Comparison of ENCODE assay signal across 8 cellular contexts in the genomic region with DNA sequence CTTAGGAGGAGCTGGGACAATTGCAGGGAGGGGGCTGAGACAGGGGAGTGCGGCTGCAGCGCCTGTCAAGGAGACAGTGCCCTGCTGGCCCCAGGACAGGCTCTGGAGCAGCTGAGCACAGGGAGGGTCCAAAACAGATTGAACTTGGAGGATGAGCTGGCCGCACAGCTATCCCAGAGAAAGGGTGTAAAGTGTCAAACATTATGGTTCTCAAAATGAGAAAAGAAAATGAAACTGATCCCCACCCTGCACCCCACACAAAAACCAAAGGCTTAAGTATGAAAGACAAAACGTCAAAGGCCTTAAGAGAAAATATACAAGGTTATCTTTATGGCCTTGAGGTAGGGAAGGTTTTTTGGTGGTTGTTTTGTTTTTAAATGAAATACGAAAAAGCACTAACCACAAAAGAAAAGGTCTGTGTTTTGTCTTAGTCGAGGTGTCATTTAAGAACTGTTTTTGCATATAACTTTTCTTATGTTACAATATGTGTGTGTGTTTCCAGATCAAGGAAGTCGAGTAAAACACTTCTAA.
A peak's percentile ranks its signal among the peaks of the same experiment; 100 is the strongest.
DNase-seq lines count a peak whose midpoint lies in the region; ATAC-seq, FAIRE-seq and TF ChIP-seq lines count a peak whose summit lies in the region.

No MANE protein-coding gene starts in this region.

- no peak for TF ChIP-seq CTCF in thyroid gland (IDR thresholded peaks at IDR 0.05)

- no peak overlapping the region for H3K4me3 ChIP-seq in BLaER1
- peak overlapping the region; percentile 21 for H3K4me3 ChIP-seq in effector memory CD4-positive, alpha-beta T cell (ENCODE audit: insufficient read depth, low read depth, low read length, poor library complexity, severe bottlenecking)
- H3K4me3 ChIP-seq in small intestine (ENCODE audit: low read depth in 1 of 2, low read length in 2 of 2): no peak overlapping the region
- H3K4me3 ChIP-seq in thyroid gland (replicated peaks in 1 of 3): no peak overlapping the region

- H3K27me3 ChIP-seq in BLaER1: no peaks in the 10 kb centered on the region
- H3K27me3 ChIP-seq in effector memory CD4-positive, alpha-beta T cell (replicated peaks; ENCODE audit: control insufficient read depth, insufficient read depth, low read length, poor library complexity, severe bottlenecking): no peaks in the 10 kb centered on the region
- H3K27me3 ChIP-seq in small intestine (ENCODE audit: control insufficient read depth in 2 of 2, insufficient read depth in 2 of 2, low read length in 2 of 2): no peaks in the 10 kb centered on the region
- no peaks in the 10 kb centered on the region for H3K27me3 ChIP-seq in thyroid gland

- H3K27ac Mint-ChIP-seq in IgD-negative memory B cell: peak overlapping the region; percentile 9 to 83 (median 49)

- peaks cover 98% of the 10 kb centered on the region for H4K20me1 ChIP-seq in BLaER1

- peaks cover 4% of the 10 kb centered on the region for H3K36me3 Mint-ChIP-seq in IgD-negative memory B cell

- H3K9me3 ChIP-seq in BLaER1 (no peaks in the 10 kb centered on the region), small intestine (ENCODE audit: control insufficient read depth, low read depth) (no peaks in the 10 kb centered on the region), thyroid gland (no peaks in the 10 kb centered on the region)
- no peaks in the 10 kb centered on the region for H3K9me3 ChIP-seq in effector memory CD4-positive, alpha-beta T cell (ENCODE audit: control insufficient read depth, low read length)

- H3K4me1 ChIP-seq in BLaER1 (peaks cover 89% of the 10 kb centered on the region), small intestine (ENCODE audit: control insufficient read depth in 2 of 2, insufficient read depth in 1 of 2, low read depth in 1 of 2, low read length in 1 of 2) (peaks cover 0 to 5% of the 10 kb centered on the region in 2 donors), thyroid gland (peaks cover 7 to 42% of the 10 kb centered on the region in 2 donors)
- peaks cover 44% of the 10 kb centered on the region for H3K4me1 ChIP-seq in effector memory CD4-positive, alpha-beta T cell (ENCODE audit: control insufficient read depth, insufficient read depth, low read length, poor library complexity, severe bottlenecking)

- peak overlapping the region in 3 of 4 donors; percentile 38 to 80 (median 47) for H3K4me3 Mint-ChIP-seq in IgD-negative memory B cell

- no peak for DNase-seq in effector memory CD4-positive, alpha-beta T cell
- no peak for DNase-seq in small intestine
- DNase-seq in NCI-H446 (lab: John Stamatoyannopoulos, UW): no peak
- no peak for DNase-seq in thyroid gland
- no peak for DNase-seq in cerebellum (ENCODE audit: low spot score)

- H3K4me1 Mint-ChIP-seq in IgD-negative memory B cell: peaks cover 39 to 66% (median 52%) of the 10 kb centered on the region in 3 donors

- H3K9ac ChIP-seq in BLaER1: no peak overlapping the region

- peaks cover 34% of the 10 kb centered on the region for H3K27me3 Mint-ChIP-seq in IgD-negative memory B cell

- ATAC-seq in GM21423 (IDR thresholded peaks at IDR 0.05; ENCODE audit: unreplicated experiment): peak; percentile 53

- H3K36me3 ChIP-seq in BLaER1 (no peaks in the 10 kb centered on the region), small intestine (ENCODE audit: control insufficient read depth in 2 of 2, insufficient read depth in 2 of 2, low read length in 2 of 2) (no peaks in the 10 kb centered on the region), thyroid gland (no peaks in the 10 kb centered on the region)
- H3K36me3 ChIP-seq in effector memory CD4-positive, alpha-beta T cell (ENCODE audit: control insufficient read depth, insufficient read depth, low read length): no peaks in the 10 kb centered on the region

- H3K9me3 Mint-ChIP-seq in IgD-negative memory B cell: no peaks in the 10 kb centered on the region

- H3K4me2 ChIP-seq in BLaER1: peak overlapping the region; percentile 65

- H3K27ac ChIP-seq in BLaER1 (0 out of 2 replicates have a peak overlapping the region, but pooled peaks have one; percentile 34), small intestine (ENCODE audit: low read depth in 1 of 2, low read length in 1 of 2) (peak overlapping the region; percentile 55 to 75), thyroid gland (no peak overlapping the region)
- peak overlapping the region; percentile 62 for H3K27ac ChIP-seq in effector memory CD4-positive, alpha-beta T cell (ENCODE audit: insufficient read depth, low read length, poor library complexity, severe bottlenecking)

- no peak for FAIRE-seq in small intestine (lab: Jason Lieb, UNC)

- TF ChIP-seq POLR2A in thyroid gland (IDR thresholded peaks at IDR 0.05): no peak

- intact Hi-C loops in thyroid gland (cut with DNase I): no loop called here

- WGBS in small intestine, 3 donors: 34 to 60% (median 36%) methylated on average over 7 of the region's 7 CpGs
- 70 to 77% methylated on average over 7 of the region's 7 CpGs for WGBS in thyroid gland, 2 donors

Comparison
In these comparisons a context has a peak if more than half of its experiments do, and no peak if none do; other contexts are left out.
1. H3K27ac ChIP-seq: peak in BLaER1 (single experiment), effector memory CD4-positive, alpha-beta T cell (single experiment) and small intestine (2 of 2); none in thyroid gland (0 of 3).